19 cellular contexts compared by ENCODE assay signal in genomic region chr22:46407748-46408147, GRCh38.
A peak's percentile ranks its signal among the peaks of the same experiment; 100 is the strongest.
DNase-seq lines count a peak whose midpoint lies in the region; ATAC-seq and TF ChIP-seq lines count a peak whose summit lies in the region.
"Had no signal": no experiment of that assay in that cellular context is flagged by ENCODE, and none has a peak within 500 bp of the region (broad histone marks: within the 10 kb centered on the region; RNA-seq: fewer than 3 reads in every experiment).

No MANE protein-coding gene starts in this region.

- H3K4me1 ChIP-seq in neural progenitor cell (no peaks in the 10 kb centered on the region), psoas muscle (no peaks in the 10 kb centered on the region)
- H3K4me1 ChIP-seq: BLaER1, Caco-2 had no signal

- no peak overlapping the region for H3K4me2 ChIP-seq in neural progenitor cell
- H3K4me2 ChIP-seq: BLaER1 had no signal

- H3K9ac ChIP-seq in neural progenitor cell, result no peak overlapping the region
- H3K9ac ChIP-seq: BLaER1, GM23248 had no signal

- H3K79me2 ChIP-seq in neural progenitor cell (ENCODE audit: low read depth), result no peaks in the 10 kb centered on the region

- CTCF ChIA-PET in RWPE1 (lab: Yijun Ruan, JAX), result no interaction called here

- no peak overlapping the region for H2AFZ ChIP-seq in neural progenitor cell (replicated peaks)
- H2AFZ ChIP-seq: GM23248 had no signal

- POLR2A ChIA-PET in RWPE1 (lab: Yijun Ruan, JAX; ENCODE audit: low non-redundant PET), result no interaction called here

- no peak for ATAC-seq in activated naive CD4-positive, alpha-beta T cell treated with anti-CD3 and anti-CD28 coated beads, Interleukin-2, amount 50 U/mL, for 72 hours
- ATAC-seq in psoas muscle, result no peak
- ATAC-seq in HG03196 (IDR thresholded peaks at IDR 0.05; ENCODE audit: unreplicated experiment), result no peak
- ATAC-seq: CD8-positive, alpha-beta T cell had no signal

- H3K27ac ChIP-seq in RWPE1 (peak overlapping the region; percentile 13), neural progenitor cell (no peak overlapping the region), psoas muscle (no peak overlapping the region)
- H3K27ac ChIP-seq: 22Rv1, BLaER1, C4-2B, GM23248 had no signal

- H3K4me3 ChIP-seq in neural progenitor cell, result no peak overlapping the region
- no peak overlapping the region for H3K4me3 ChIP-seq in psoas muscle
- H3K4me3 ChIP-seq: BLaER1, GM23248 had no signal

- no peaks in the 10 kb centered on the region for H3F3A ChIP-seq in neural progenitor cell (ENCODE audit: low read depth)

- H3K27me3 ChIP-seq in neural progenitor cell, result no peaks in the 10 kb centered on the region
- H3K27me3 ChIP-seq in psoas muscle (ENCODE audit: insufficient read depth in 3 of 3, low read length in 2 of 3), result peaks cover 0 to 8% (median 1%) of the 10 kb centered on the region in 3 donors
- H3K27me3 ChIP-seq: BLaER1 had no signal

- peak overlapping the region; percentile 17 for H3K27ac Mint-ChIP-seq in activated naive CD4-positive, alpha-beta T cell treated with anti-CD3 and anti-CD28 coated beads, Interleukin-2, amount 50 U/mL, for 24 hours
- H3K27ac Mint-ChIP-seq in activated naive CD4-positive, alpha-beta T cell treated with anti-CD3 and anti-CD28 coated beads, Interleukin-2, amount 50 U/mL, for 72 hours, result no peak overlapping the region
- peak overlapping the region; percentile 36 for H3K27ac Mint-ChIP-seq in endothelial cell (ENCODE audit: unreplicated experiment)
- H3K27ac Mint-ChIP-seq in neural progenitor cell, result peak overlapping the region; percentile 79
- H3K27ac Mint-ChIP-seq: B cell; CD4-positive, CD25-positive, alpha-beta regulatory T cell; CD8-positive, alpha-beta T cell had no signal

- no peak for DNase-seq in activated naive CD4-positive, alpha-beta T cell treated with anti-CD3 and anti-CD28 coated beads, Interleukin-2, amount 50 U/mL, for 72 hours (ENCODE audit: low spot score in 2 of 2)
- DNase-seq in RWPE1 (ENCODE audit: low spot score) (no peak), endothelial cell (ENCODE audit: low spot score) (no peak), neural progenitor cell (ENCODE audit: low spot score) (no peak), psoas muscle (no peak)
- DNase-seq: Caco-2; CD4-positive, CD25-positive, alpha-beta regulatory T cell; CD8-positive, alpha-beta T cell; DMS153; DND-41; GM23248; H7; HCEC 1CT had no signal

- H3K36me3 Mint-ChIP-seq in activated naive CD4-positive, alpha-beta T cell treated with anti-CD3 and anti-CD28 coated beads, Interleukin-2, amount 50 U/mL, for 24 hours, result no peaks in the 10 kb centered on the region
- no peaks in the 10 kb centered on the region for H3K36me3 Mint-ChIP-seq in activated naive CD4-positive, alpha-beta T cell treated with anti-CD3 and anti-CD28 coated beads, Interleukin-2, amount 50 U/mL, for 72 hours
- H3K36me3 Mint-ChIP-seq in endothelial cell (ENCODE audit: low read depth, unreplicated experiment), result no peaks in the 10 kb centered on the region
- peaks cover 6% of the 10 kb centered on the region for H3K36me3 Mint-ChIP-seq in neural progenitor cell
- H3K36me3 Mint-ChIP-seq: CD4-positive, CD25-positive, alpha-beta regulatory T cell; CD8-positive, alpha-beta T cell had no signal

- H3K36me3 ChIP-seq in neural progenitor cell (no peaks in the 10 kb centered on the region), psoas muscle (ENCODE audit: insufficient read depth in 1 of 2, low read depth in 1 of 2) (no peaks in the 10 kb centered on the region)
- H3K36me3 ChIP-seq: BLaER1 had no signal

- no peak overlapping the region for H3K4me3 Mint-ChIP-seq in activated naive CD4-positive, alpha-beta T cell treated with anti-CD3 and anti-CD28 coated beads, Interleukin-2, amount 50 U/mL, for 24 hours
- no peak overlapping the region for H3K4me3 Mint-ChIP-seq in endothelial cell (ENCODE audit: unreplicated experiment)
- no peak overlapping the region for H3K4me3 Mint-ChIP-seq in neural progenitor cell
- H3K4me3 Mint-ChIP-seq: B cell; CD4-positive, CD25-positive, alpha-beta regulatory T cell; CD8-positive, alpha-beta T cell had no signal

- H3K4me1 Mint-ChIP-seq in activated naive CD4-positive, alpha-beta T cell treated with anti-CD3 and anti-CD28 coated beads, Interleukin-2, amount 50 U/mL, for 24 hours, result peaks cover 3% of the 10 kb centered on the region
- H3K4me1 Mint-ChIP-seq in endothelial cell (ENCODE audit: unreplicated experiment), result no peaks in the 10 kb centered on the region
- no peaks in the 10 kb centered on the region for H3K4me1 Mint-ChIP-seq in neural progenitor cell
- H3K4me1 Mint-ChIP-seq: B cell; CD4-positive, CD25-positive, alpha-beta regulatory T cell had no signal

- intact Hi-C loops in psoas muscle (cut with DNase I), result no loop called here

- no peaks in the 10 kb centered on the region for H3K9me3 Mint-ChIP-seq in activated naive CD4-positive, alpha-beta T cell treated with anti-CD3 and anti-CD28 coated beads, Interleukin-2, amount 50 U/mL, for 24 hours
- no peaks in the 10 kb centered on the region for H3K9me3 Mint-ChIP-seq in activated naive CD4-positive, alpha-beta T cell treated with anti-CD3 and anti-CD28 coated beads, Interleukin-2, amount 50 U/mL, for 72 hours
- H3K9me3 Mint-ChIP-seq in endothelial cell (ENCODE audit: unreplicated experiment) (no peaks in the 10 kb centered on the region), neural progenitor cell (no peaks in the 10 kb centered on the region)
- H3K9me3 Mint-ChIP-seq: CD4-positive, CD25-positive, alpha-beta regulatory T cell; CD8-positive, alpha-beta T cell had no signal

- no peaks in the 10 kb centered on the region for H3K9me3 ChIP-seq in neural progenitor cell (ENCODE audit: low read depth)
- H3K9me3 ChIP-seq in psoas muscle, result no peaks in the 10 kb centered on the region
- H3K9me3 ChIP-seq: BLaER1, Caco-2 had no signal

- TF ChIP-seq CTCF in RWPE1 (conservative IDR thresholded peaks at IDR 0.05; ENCODE audit: low read depth) (no peak), endothelial cell (IDR thresholded peaks at IDR 0.05; ENCODE audit: unreplicated experiment) (no peak), neural progenitor cell (IDR thresholded peaks at IDR 0.05) (no peak), psoas muscle (IDR thresholded peaks at IDR 0.05) (no peak)

- WGBS in psoas muscle, 3 donors, result 89 to 92% (median 89%) methylated on average over 16 of the region's 16 CpGs

- H4K20me1 ChIP-seq in neural progenitor cell (ENCODE audit: low read depth), result no peaks in the 10 kb centered on the region
- H4K20me1 ChIP-seq: BLaER1 had no signal

- no peaks in the 10 kb centered on the region for H3K27me3 Mint-ChIP-seq in activated naive CD4-positive, alpha-beta T cell treated with anti-CD3 and anti-CD28 coated beads, Interleukin-2, amount 50 U/mL, for 24 hours
- peaks cover 5% of the 10 kb centered on the region for H3K27me3 Mint-ChIP-seq in endothelial cell (ENCODE audit: unreplicated experiment)
- H3K27me3 Mint-ChIP-seq in neural progenitor cell (ENCODE audit: insufficient read depth, low read depth), result peaks cover 2% of the 10 kb centered on the region
- H3K27me3 Mint-ChIP-seq: B cell; CD4-positive, CD25-positive, alpha-beta regulatory T cell had no signal

Comparison
In these comparisons a context has a peak if more than half of its experiments do, and no peak if none do; other contexts are left out.
1. H3K27ac Mint-ChIP-seq: peak in activated naive CD4-positive, alpha-beta T cell treated with anti-CD3 and anti-CD28 coated beads, Interleukin-2, amount 50 U/mL, for 24 hours (single experiment), endothelial cell (single experiment) and neural progenitor cell (single experiment); none in activated naive CD4-positive, alpha-beta T cell treated with anti-CD3 and anti-CD28 coated beads, Interleukin-2, amount 50 U/mL, for 72 hours (0 of 2).